ENCODE assay signal across 13 cellular contexts in the genomic region with DNA sequence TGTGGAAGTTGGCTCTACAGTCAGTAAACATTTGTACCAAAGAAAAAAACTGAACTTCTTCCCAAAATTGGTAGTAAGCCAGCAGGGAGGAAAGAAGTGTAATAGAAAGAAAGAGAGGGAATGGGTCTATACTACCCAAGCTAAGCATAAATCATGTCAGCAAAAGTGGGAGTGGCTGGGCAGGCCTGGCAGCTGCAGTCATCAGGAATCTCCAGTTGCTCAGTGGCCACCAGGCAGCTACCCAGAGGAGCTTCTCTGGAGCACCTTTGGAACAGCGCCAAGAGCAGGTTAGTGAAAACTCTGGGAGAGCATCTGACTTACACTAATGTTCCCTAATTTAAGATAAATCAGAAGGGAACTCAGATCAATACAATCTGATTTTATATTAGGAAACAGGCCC. TPM values are rescaled to one million over a fixed set of nuclear protein-coding genes. Genes with fewer than 3 reads are reported as not detected.
DNase-seq lines count a peak whose midpoint lies in the region; TF ChIP-seq lines count a peak whose summit lies in the region.
"Had no signal": no experiment of that assay in that cellular context is flagged by ENCODE, and none has a peak within 500 bp of the region (broad histone marks: within the 10 kb centered on the region; RNA-seq: fewer than 3 reads in every experiment).

No MANE protein-coding gene starts in this region.

- H3K4me3 Mint-ChIP-seq in activated CD4-positive, alpha-beta memory T cell treated with anti-CD3 and anti-CD28 coated beads, Interleukin-2, amount 10 ng/mL, durations not matched to agents 7 days and 5 days: no peak overlapping the region

- intact Hi-C loops in colonic mucosa (cut with DNase I): no loop called here

- no peak overlapping the region for H3K27ac Mint-ChIP-seq in activated CD4-positive, alpha-beta memory T cell treated with anti-CD3 and anti-CD28 coated beads, Interleukin-2, amount 10 ng/mL, durations not matched to agents 7 days and 5 days

- no peaks in the 10 kb centered on the region for H3K4me1 ChIP-seq in colonic mucosa

- POLR2A ChIA-PET in activated CD4-positive, alpha-beta memory T cell treated with anti-CD3 and anti-CD28 coated beads, Interleukin-2, amount 10 ng/mL, durations not matched to agents 7 days and 5 days (lab: Charles Lee): no interaction called here

- H3K36me3 ChIP-seq in WERI-Rb-1 (no peaks in the 10 kb centered on the region), colonic mucosa (no peaks in the 10 kb centered on the region)

- peaks cover 24% of the 10 kb centered on the region for H3K27me3 Mint-ChIP-seq in activated CD4-positive, alpha-beta memory T cell treated with anti-CD3 and anti-CD28 coated beads, Interleukin-2, amount 10 ng/mL, durations not matched to agents 7 days and 5 days

- H3K9ac ChIP-seq in colonic mucosa (ENCODE audit: low read depth in 2 of 2, low read length in 2 of 2): no peak overlapping the region

- no peak for TF ChIP-seq EP300 in Ishikawa (IDR thresholded peaks at IDR 0.05; ENCODE audit: borderline replicate concordance)

- H3K9me3 ChIP-seq in WERI-Rb-1 (ENCODE audit: severe bottlenecking): no peaks in the 10 kb centered on the region
- no peaks in the 10 kb centered on the region for H3K9me3 ChIP-seq in colonic mucosa

- CTCF ChIA-PET in activated CD4-positive, alpha-beta memory T cell treated with anti-CD3 and anti-CD28 coated beads, Interleukin-2, amount 10 ng/mL, durations not matched to agents 7 days and 5 days (lab: Charles Lee): no interaction called here

- no peaks in the 10 kb centered on the region for H3K4me1 Mint-ChIP-seq in activated CD4-positive, alpha-beta memory T cell treated with anti-CD3 and anti-CD28 coated beads, Interleukin-2, amount 10 ng/mL, durations not matched to agents 7 days and 5 days

- no peaks in the 10 kb centered on the region for H3K9me3 Mint-ChIP-seq in activated CD4-positive, alpha-beta memory T cell treated with anti-CD3 and anti-CD28 coated beads, Interleukin-2, amount 10 ng/mL, durations not matched to agents 7 days and 5 days

- H3K4me3 ChIP-seq in WERI-Rb-1 (ENCODE audit: low read depth, low read length) (no peak overlapping the region), colonic mucosa (no peak overlapping the region)

- H3K27me3 ChIP-seq in WERI-Rb-1 (ENCODE audit: insufficient read depth, low read depth, severe bottlenecking) (no peaks in the 10 kb centered on the region), colonic mucosa (no peaks in the 10 kb centered on the region)

- peak; percentile 37 for DNase-seq in DMS153 (lab: John Stamatoyannopoulos, UW)
- peak; percentile 32 for DNase-seq in OCI-M1 (lab: John Stamatoyannopoulos, UW)
- peak; percentile 9 for DNase-seq in left kidney (ENCODE audit: low read depth, low spot score)
- no peak for DNase-seq in WERI-Rb-1
- no peak for DNase-seq in NCI-H526 treated with DMSO at 0.1 percent for 48 hours (lab: John Stamatoyannopoulos, UW)
- no peak for DNase-seq in colonic mucosa
- DNase-seq in activated CD4-positive, alpha-beta memory T cell treated with anti-CD3 and anti-CD28 coated beads, Interleukin-2, amount 10 ng/mL, durations not matched to agents 7 days and 5 days: no peak
- DNase-seq: activated CD4-positive, alpha-beta T cell treated with anti-CD3 and anti-CD28 coated beads, Interleukin-2, amount 50 U/mL, for 1 hour; effector CD8-positive, alpha-beta T cell; foreskin fibroblast; stimulated activated CD4-positive, alpha-beta T cell treated with anti-CD3 and anti-CD28 coated beads, Interleukin-4, amount 100 ng/mL, for 4 hours; stimulated activated naive CD8-positive, alpha-beta T cell treated with anti-CD3 and anti-CD28 coated beads, Interleukin-15, Interleukin-2, amounts not matched to agents 100 U/mL and 50 U/mL, for 24 hours had no signal

- H3K27ac ChIP-seq in WERI-Rb-1: no peak overlapping the region
- no peak overlapping the region for H3K27ac ChIP-seq in colonic mucosa

- TF ChIP-seq CTCF in WERI-Rb-1 (IDR thresholded peaks at IDR 0.05; ENCODE audit: low read depth, low read length): no peak
- no peak for TF ChIP-seq CTCF in colonic mucosa (IDR thresholded peaks at IDR 0.05)

- TF ChIP-seq RAD21 in Ishikawa (IDR thresholded peaks at IDR 0.05; ENCODE audit: low read depth): no peak

- no peaks in the 10 kb centered on the region for H3K36me3 Mint-ChIP-seq in activated CD4-positive, alpha-beta memory T cell treated with anti-CD3 and anti-CD28 coated beads, Interleukin-2, amount 10 ng/mL, durations not matched to agents 7 days and 5 days (ENCODE audit: low read depth)

TF ChIP-seq in Ishikawa, 13 proteins besides CTCF, POLR2A, EP300 and RAD21:
- no peak for TF ChIP-seq TEAD4 (IDR thresholded peaks at IDR 0.05)
- TF ChIP-seq FOXM1 (IDR thresholded peaks at IDR 0.05; ENCODE audit: borderline replicate concordance, low read depth): no peak
- peak; percentile 78 for TF ChIP-seq NFIC (IDR thresholded peaks at IDR 0.05)
- TF ChIP-seq, protein P1, sequence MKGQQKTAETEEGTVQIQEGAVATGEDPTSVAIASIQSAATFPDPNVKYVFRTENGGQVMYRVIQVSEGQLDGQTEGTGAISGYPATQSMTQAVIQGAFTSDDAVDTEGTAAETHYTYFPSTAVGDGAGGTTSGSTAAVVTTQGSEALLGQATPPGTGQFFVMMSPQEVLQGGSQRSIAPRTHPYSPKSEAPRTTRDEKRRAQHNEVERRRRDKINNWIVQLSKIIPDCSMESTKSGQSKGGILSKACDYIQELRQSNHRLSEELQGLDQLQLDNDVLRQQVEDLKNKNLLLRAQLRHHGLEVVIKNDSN (IDR thresholded peaks at IDR 0.05): no peak

RNA-seq across cellular contexts. Expression of a gene that starts 14.3 kb away (rescaled TPM):
- total RNA-seq in colonic mucosa: 10 to 100 TPM; 12.8 to 26.8 TPM
- total RNA-seq in activated CD4-positive, alpha-beta memory T cell treated with anti-CD3 and anti-CD28 coated beads, Interleukin-2, amount 10 ng/mL, durations not matched to agents 7 days and 5 days: not detected

Comparison
In these comparisons a context has a peak if more than half of its experiments do, and no peak if none do; other contexts are left out.
1. DNase-seq: peak in DMS153 (single experiment), OCI-M1 (single experiment) and left kidney (single experiment); none in WERI-Rb-1 (single experiment), NCI-H526 treated with DMSO at 0.1 percent for 48 hours (single experiment), colonic mucosa (single experiment) and activated CD4-positive, alpha-beta memory T cell treated with anti-CD3 and anti-CD28 coated beads, Interleukin-2, amount 10 ng/mL, durations not matched to agents 7 days and 5 days (single experiment).
2. RNA of a gene that starts 14.3 kb away (total RNA-seq): 12.8 to 26.8 TPM in colonic mucosa; not detected in activated CD4-positive, alpha-beta memory T cell treated with anti-CD3 and anti-CD28 coated beads, Interleukin-2, amount 10 ng/mL, durations not matched to agents 7 days and 5 days; every median in the first group is over 10 times any median in the second.